29 cellular contexts compared by ENCODE assay signal in genomic region chr2:67338601-67339233, GRCh38.
"Had no signal": no experiment of that assay in that cellular context is flagged by ENCODE, and none has a peak within 500 bp of the region (broad histone marks: within the 10 kb centered on the region; RNA-seq: fewer than 3 reads in every experiment).

No MANE protein-coding gene starts in this region.

- ATAC-seq: natural killer cell treated with Interleukin-12 subunit alpha and Interleukin-12 subunit beta and Interleukin-15 and Interleukin-18, amount 100 ng/mL, for 72 hours; psoas muscle; right cardiac atrium; right lobe of liver; stimulated activated effector memory CD8-positive, alpha-beta T cell treated with anti-CD3 and anti-CD28 coated beads, Interleukin-12 subunit alpha, Interleukin-12 subunit beta, amount 100 ng/mL, for 72 hours; stimulated activated naive B cell treated with anti-CD40 and anti-IgM and Interleukin-4, amounts not matched to agents 10 μg/mL and 1 μg/mL and 100 μg/mL, for 72 hours had no signal

- H3K9ac ChIP-seq: parathyroid adenoma had no signal

- H3K36me3 Mint-ChIP-seq: natural killer cell treated with Interleukin-12 subunit alpha and Interleukin-12 subunit beta and Interleukin-15 and Interleukin-18, amount 100 ng/mL, for 72 hours; stimulated activated effector memory CD8-positive, alpha-beta T cell treated with anti-CD3 and anti-CD28 coated beads, Interleukin-12 subunit alpha, Interleukin-12 subunit beta, amount 100 ng/mL, for 72 hours; stimulated activated naive B cell treated with anti-CD40 and anti-IgM and Interleukin-4, amounts not matched to agents 10 μg/mL and 1 μg/mL and 100 μg/mL, for 72 hours had no signal

- H3K4me3 Mint-ChIP-seq: natural killer cell treated with Interleukin-12 subunit alpha and Interleukin-12 subunit beta and Interleukin-15 and Interleukin-18, amount 100 ng/mL, for 72 hours; nephron progenitor cell; neural crest cell; stimulated activated effector memory CD8-positive, alpha-beta T cell treated with anti-CD3 and anti-CD28 coated beads, Interleukin-12 subunit alpha, Interleukin-12 subunit beta, amount 100 ng/mL, for 72 hours; stimulated activated naive B cell treated with anti-CD40 and anti-IgM and Interleukin-4, amounts not matched to agents 10 μg/mL and 1 μg/mL and 100 μg/mL, for 72 hours; stimulated activated naive CD8-positive, alpha-beta T cell treated with anti-CD3 and anti-CD28 coated beads, Interleukin-15, Interleukin-2, amounts not matched to agents 100 ng/mL and 50 ng/mL, for 24 hours had no signal

- H3K36me3 ChIP-seq: neutrophil, ovary, right lobe of liver, sigmoid colon, stomach, thoracic aorta, thyroid gland, tibial nerve, upper lobe of left lung, vagina had no signal

- H3K27ac ChIP-seq: neutrophil, ovary, parathyroid adenoma, psoas muscle, right lobe of liver, sigmoid colon, stomach, thoracic aorta, thyroid gland, tibial nerve, upper lobe of left lung, vagina had no signal

- H3K27ac Mint-ChIP-seq: natural killer cell treated with Interleukin-12 subunit alpha and Interleukin-12 subunit beta and Interleukin-15 and Interleukin-18, amount 100 ng/mL, for 72 hours; nephron progenitor cell; progenitor cell of endocrine pancreas; stimulated activated effector memory CD8-positive, alpha-beta T cell treated with anti-CD3 and anti-CD28 coated beads, Interleukin-12 subunit alpha, Interleukin-12 subunit beta, amount 100 ng/mL, for 72 hours; stimulated activated naive B cell treated with anti-CD40 and anti-IgM and Interleukin-4, amounts not matched to agents 10 μg/mL and 1 μg/mL and 100 μg/mL, for 72 hours; stimulated activated naive CD8-positive, alpha-beta T cell treated with anti-CD3 and anti-CD28 coated beads, Interleukin-15, Interleukin-2, amounts not matched to agents 100 ng/mL and 50 ng/mL, for 24 hours had no signal

- H2AFZ ChIP-seq: parathyroid adenoma had no signal

- H3K4me1 Mint-ChIP-seq: nephron progenitor cell; stimulated activated effector memory CD8-positive, alpha-beta T cell treated with anti-CD3 and anti-CD28 coated beads, Interleukin-12 subunit alpha, Interleukin-12 subunit beta, amount 100 ng/mL, for 72 hours; stimulated activated naive B cell treated with anti-CD40 and anti-IgM and Interleukin-4, amounts not matched to agents 10 μg/mL and 1 μg/mL and 100 μg/mL, for 72 hours had no signal

- H3K4me3 ChIP-seq: ovary, psoas muscle, right lobe of liver, sigmoid colon, stomach, thoracic aorta, thyroid gland, tibial nerve, upper lobe of left lung, vagina had no signal

- H3K27me3 Mint-ChIP-seq: stimulated activated naive B cell treated with anti-CD40 and anti-IgM and Interleukin-4, amounts not matched to agents 10 μg/mL and 1 μg/mL and 100 μg/mL, for 72 hours had no signal

- H3K79me2 ChIP-seq: parathyroid adenoma had no signal

- H3K27me3 ChIP-seq: neutrophil, ovary, right lobe of liver, sigmoid colon, stomach, thyroid gland, tibial nerve, upper lobe of left lung, vagina had no signal

- H3K4me1 ChIP-seq: parathyroid adenoma, psoas muscle, right lobe of liver, sigmoid colon, stomach, thyroid gland, tibial nerve, upper lobe of left lung, vagina had no signal

- H3K9me3 Mint-ChIP-seq: nephron progenitor cell; neural crest cell; stimulated activated naive CD8-positive, alpha-beta T cell treated with anti-CD3 and anti-CD28 coated beads, Interleukin-15, Interleukin-2, amounts not matched to agents 100 ng/mL and 50 ng/mL, for 24 hours had no signal

- DNase-seq: nephron progenitor cell; nucleus accumbens; ovary; posterior cingulate gyrus; psoas muscle; right cardiac atrium; right lobe of liver; sigmoid colon; small intestine; stimulated activated CD4-positive, alpha-beta T cell treated with anti-CD3 and anti-CD28 coated beads, Interleukin-15, amount 100 ng/mL, for 24 hours; stimulated activated CD4-positive, alpha-beta T cell treated with anti-CD3 and anti-CD28 coated beads, Interleukin-2, amount 100 ng/mL, for 24 hours; stimulated activated CD4-positive, alpha-beta T cell treated with anti-CD3 and anti-CD28 coated beads, Interleukin-2, amount 100 ng/mL, for 48 hours; stimulated activated CD4-positive, alpha-beta T cell treated with anti-CD3 and anti-CD28 coated beads, Interleukin-4, amount 100 ng/mL, for 24 hours; stimulated activated naive B cell treated with anti-CD40 and anti-IgM and Interleukin-4, amounts not matched to agents 10 μg/mL and 1 μg/mL and 100 μg/mL, for 72 hours; stimulated activated naive CD4-positive, alpha-beta T cell treated with Interleukin-2 at 50 U/mL for 16 hours; stomach; thyroid gland; trophoblast cell; upper lobe of left lung had no signal

- H3K9me3 ChIP-seq: neutrophil, ovary, psoas muscle, right lobe of liver, sigmoid colon, stomach, thoracic aorta, thyroid gland, tibial nerve, upper lobe of left lung, vagina had no signal
